Comparison of ENCODE assay signal across 9 cellular contexts in genomic region chr9:14316574-14317304, GRCh38. TPM values are rescaled to one million over a fixed set of nuclear protein-coding genes. Genes with fewer than 3 reads are reported as not detected.
A peak's percentile ranks its signal among the peaks of the same experiment; 100 is the strongest.
DNase-seq lines count a peak whose midpoint lies in the region; ATAC-seq, FAIRE-seq and TF ChIP-seq lines count a peak whose summit lies in the region.
"Had no signal": no experiment of that assay in that cellular context is flagged by ENCODE, and none has a peak within 500 bp of the region (broad histone marks: within the 10 kb centered on the region; RNA-seq: fewer than 3 reads in every experiment).

No MANE protein-coding gene starts in this region.

- no peak for TF ChIP-seq CTCF in transverse colon (IDR thresholded peaks at IDR 0.05)

- peaks cover 7 to 50% (median 23%) of the 10 kb centered on the region in 4 donors for H3K4me1 ChIP-seq in transverse colon

- peak overlapping the region in 3 of 4 donors; percentile 59 to 74 (median 73) for H3K4me3 ChIP-seq in transverse colon

- no peaks in the 10 kb centered on the region for H3K9me3 Mint-ChIP-seq in activated CD4-positive, alpha-beta memory T cell treated with anti-CD3 and anti-CD28 coated beads for 36 hours
- no peaks in the 10 kb centered on the region for H3K9me3 Mint-ChIP-seq in activated CD4-positive, alpha-beta memory T cell treated with anti-CD3 and anti-CD28 coated beads, Interleukin-2, amount 10 ng/mL, durations not matched to agents 7 days and 5 days
- H3K9me3 Mint-ChIP-seq in central memory CD8-positive, alpha-beta T cell = no peaks in the 10 kb centered on the region
- no peaks in the 10 kb centered on the region for H3K9me3 Mint-ChIP-seq in memory B cell

- 68 to 69% methylated on average over 7 to 8 of the region's 8 CpGs for WGBS in transverse colon (ENCODE audit: low coverage in 1 of 2), 2 donors

- peaks cover 31% of the 10 kb centered on the region for H3K4me1 Mint-ChIP-seq in activated CD4-positive, alpha-beta memory T cell treated with anti-CD3 and anti-CD28 coated beads for 36 hours (ENCODE audit: low read depth)
- H3K4me1 Mint-ChIP-seq in activated CD4-positive, alpha-beta memory T cell treated with anti-CD3 and anti-CD28 coated beads, Interleukin-2, amount 10 ng/mL, durations not matched to agents 7 days and 5 days = peaks cover 39% of the 10 kb centered on the region
- H3K4me1 Mint-ChIP-seq in central memory CD8-positive, alpha-beta T cell = peaks cover 36% of the 10 kb centered on the region
- peaks cover 15% of the 10 kb centered on the region for H3K4me1 Mint-ChIP-seq in memory B cell

- H3K27ac Mint-ChIP-seq in activated CD4-positive, alpha-beta memory T cell treated with anti-CD3 and anti-CD28 coated beads for 36 hours = no peak overlapping the region
- no peak overlapping the region for H3K27ac Mint-ChIP-seq in activated CD4-positive, alpha-beta memory T cell treated with anti-CD3 and anti-CD28 coated beads, Interleukin-2, amount 10 ng/mL, durations not matched to agents 7 days and 5 days
- H3K27ac Mint-ChIP-seq in central memory CD8-positive, alpha-beta T cell (ENCODE audit: low read depth) = no peak overlapping the region
- H3K27ac Mint-ChIP-seq in memory B cell = no peak overlapping the region

- peak overlapping the region; percentile 91 to 97 (median 96) for H3K27ac ChIP-seq in transverse colon

- no peak for TF ChIP-seq POLR2A in transverse colon (IDR thresholded peaks at IDR 0.05)

- no peaks in the 10 kb centered on the region for H3K9me3 ChIP-seq in transverse colon

- no peak for ATAC-seq in central memory CD8-positive, alpha-beta T cell (replicated peaks; ENCODE audit: extremely low read depth, poor library complexity, severe bottlenecking)
- no peak for ATAC-seq in memory B cell (ENCODE audit: low read depth)

- CTCF ChIA-PET in activated CD4-positive, alpha-beta memory T cell treated with anti-CD3 and anti-CD28 coated beads for 36 hours (lab: Charles Lee) = no interaction called here
- CTCF ChIA-PET in activated CD4-positive, alpha-beta memory T cell treated with anti-CD3 and anti-CD28 coated beads, Interleukin-2, amount 10 ng/mL, durations not matched to agents 7 days and 5 days (lab: Charles Lee) = no interaction called here

- peak overlapping the region; percentile 17 for H3K4me3 Mint-ChIP-seq in activated CD4-positive, alpha-beta memory T cell treated with anti-CD3 and anti-CD28 coated beads for 36 hours
- H3K4me3 Mint-ChIP-seq in activated CD4-positive, alpha-beta memory T cell treated with anti-CD3 and anti-CD28 coated beads, Interleukin-2, amount 10 ng/mL, durations not matched to agents 7 days and 5 days = no peak overlapping the region
- H3K4me3 Mint-ChIP-seq in central memory CD8-positive, alpha-beta T cell = peak overlapping the region; percentile 83
- H3K4me3 Mint-ChIP-seq in memory B cell = peak overlapping the region; percentile 38

- intact Hi-C loops in activated CD4-positive, alpha-beta memory T cell treated with anti-CD3 and anti-CD28 coated beads for 36 hours (cut with micrococcal nuclease) = no loop called here
- intact Hi-C loops in transverse colon (cut with DNase I; ENCODE audit: low total_unique reads) = loop anchor here (10.0 kb wide), 1 partner anchor 222 kb away; no protein-coding TSS in a partner anchor

- H3K27me3 Mint-ChIP-seq in activated CD4-positive, alpha-beta memory T cell treated with anti-CD3 and anti-CD28 coated beads for 36 hours = peaks cover 57% of the 10 kb centered on the region
- H3K27me3 Mint-ChIP-seq in activated CD4-positive, alpha-beta memory T cell treated with anti-CD3 and anti-CD28 coated beads, Interleukin-2, amount 10 ng/mL, durations not matched to agents 7 days and 5 days = peaks cover 74% of the 10 kb centered on the region
- H3K27me3 Mint-ChIP-seq in central memory CD8-positive, alpha-beta T cell = peaks cover 53% of the 10 kb centered on the region
- peaks cover 26% of the 10 kb centered on the region for H3K27me3 Mint-ChIP-seq in memory B cell

- peaks cover 10% of the 10 kb centered on the region for H3K27me3 ChIP-seq in transverse colon

- POLR2A ChIA-PET in activated CD4-positive, alpha-beta memory T cell treated with anti-CD3 and anti-CD28 coated beads for 36 hours (lab: Charles Lee) = interaction anchor here (0.6 kb wide), 1 partner anchor 146 kb away, joined by 3 read pairs; no protein-coding TSS in a partner anchor
- POLR2A ChIA-PET in activated CD4-positive, alpha-beta memory T cell treated with anti-CD3 and anti-CD28 coated beads, Interleukin-2, amount 10 ng/mL, durations not matched to agents 7 days and 5 days (lab: Charles Lee) = no interaction called here

- TF ChIP-seq EP300 in transverse colon (IDR thresholded peaks at IDR 0.05; ENCODE audit: low read depth) = no peak

- in situ Hi-C loops in transverse colon (cut with MboI; ENCODE audit: low pct_ligation_motif_present in 1 of 4, low pct_unique_long_range_greater_than_20kb in 1 of 4, low sequenced_read_pairs in 3 of 4) = no loop called here

- H3K36me3 ChIP-seq in transverse colon = no peaks in the 10 kb centered on the region

- no peak for DNase-seq in activated CD4-positive, alpha-beta memory T cell treated with anti-CD3 and anti-CD28 coated beads for 36 hours
- DNase-seq in activated CD4-positive, alpha-beta memory T cell treated with anti-CD3 and anti-CD28 coated beads, Interleukin-2, amount 10 ng/mL, durations not matched to agents 7 days and 5 days = no peak
- no peak for DNase-seq in central memory CD8-positive, alpha-beta T cell (ENCODE audit: low spot score in 2 of 2)
- no peak for DNase-seq in memory B cell (ENCODE audit: low spot score in 2 of 2)
- DNase-seq in transverse colon = no peak
- no peak for DNase-seq in SK-N-DZ (ENCODE audit: low spot score)
- no peak for DNase-seq in NOMO-1 treated with DMSO at 0.1 percent for 48 hours (lab: John Stamatoyannopoulos, UW; ENCODE audit: unreplicated experiment)
- no peak for DNase-seq in frontal cortex (ENCODE audit: low spot score in 2 of 2)

- FAIRE-seq in frontal cortex (lab: Jason Lieb, UNC) = no peak
- FAIRE-seq: D721Med had no signal

- H3K36me3 Mint-ChIP-seq in activated CD4-positive, alpha-beta memory T cell treated with anti-CD3 and anti-CD28 coated beads for 36 hours = peaks cover 7% of the 10 kb centered on the region
- H3K36me3 Mint-ChIP-seq in activated CD4-positive, alpha-beta memory T cell treated with anti-CD3 and anti-CD28 coated beads, Interleukin-2, amount 10 ng/mL, durations not matched to agents 7 days and 5 days (ENCODE audit: low read depth) = peaks cover 12% of the 10 kb centered on the region
- H3K36me3 Mint-ChIP-seq in central memory CD8-positive, alpha-beta T cell (ENCODE audit: insufficient read depth) = peaks cover 12% of the 10 kb centered on the region
- H3K36me3 Mint-ChIP-seq in memory B cell = peaks cover 4% of the 10 kb centered on the region

RNA-seq across cellular contexts. Expression of gene NFIB, which starts 2.8 kb away (rescaled TPM):
- total RNA-seq in activated CD4-positive, alpha-beta memory T cell treated with anti-CD3 and anti-CD28 coated beads for 36 hours = not detected
- total RNA-seq in activated CD4-positive, alpha-beta memory T cell treated with anti-CD3 and anti-CD28 coated beads, Interleukin-2, amount 10 ng/mL, durations not matched to agents 7 days and 5 days = not detected
- total RNA-seq in transverse colon (100 to 1,000 TPM in 1 of 4 donors, 10 to 100 TPM in 3; 40.2 to 150 (median 83.7) TPM), frontal cortex (104 TPM)
- 4.4 and 6.0 TPM in 2 replicates for polyA plus RNA-seq in SK-N-DZ (2014; cell fraction: cytosol; rRNA removed)
- 12.1 and 12.8 TPM in 2 replicates for polyA plus RNA-seq in SK-N-DZ (2014; cell fraction: nucleus; rRNA removed)

Comparison
In these comparisons a context has a peak if more than half of its experiments do, and no peak if none do; other contexts are left out.
1. RNA of gene NFIB, which starts 2.8 kb away (total RNA-seq): 104 TPM in frontal cortex (single experiment) and 40.2 to 150 TPM in transverse colon; not detected in activated CD4-positive, alpha-beta memory T cell treated with anti-CD3 and anti-CD28 coated beads for 36 hours and not detected in activated CD4-positive, alpha-beta memory T cell treated with anti-CD3 and anti-CD28 coated beads, Interleukin-2, amount 10 ng/mL, durations not matched to agents 7 days and 5 days; every median in the first group is over 10 times any median in the second.